8 cellular contexts compared by ENCODE assay signal in the genomic region with DNA sequence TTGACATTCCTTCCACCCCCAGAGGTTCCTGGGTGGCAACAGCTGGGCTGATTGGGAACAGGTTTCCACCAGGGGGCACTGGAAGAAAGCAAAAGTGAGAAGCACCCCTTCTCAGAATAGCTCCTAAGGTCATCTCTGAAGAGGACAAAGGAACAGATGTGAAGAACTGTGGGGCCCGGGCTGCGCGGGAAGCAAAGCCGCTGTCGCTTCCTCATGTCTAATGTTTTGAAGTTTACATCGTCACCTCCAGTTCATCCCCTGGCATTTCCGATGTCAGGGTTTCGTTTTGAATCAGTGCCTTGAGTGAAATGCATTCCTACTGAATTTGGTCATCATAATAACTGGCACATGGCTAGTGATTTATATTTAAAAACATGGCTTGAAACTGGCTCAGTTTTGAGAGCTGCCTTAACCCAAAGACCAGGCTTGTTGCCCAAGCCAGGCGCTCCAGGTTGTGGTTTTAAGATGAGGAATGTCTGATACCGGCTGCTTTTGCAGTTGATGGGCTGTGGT. TPM values are rescaled to one million over a fixed set of nuclear protein-coding genes. Genes with fewer than 3 reads are reported as not detected.
DNase-seq lines count a peak whose midpoint lies in the region; TF ChIP-seq lines count a peak whose summit lies in the region.

No MANE protein-coding gene starts in this region.

- H3K4me3 Mint-ChIP-seq in HFFc6 = peak overlapping the region; percentile 76

- H3K36me3 Mint-ChIP-seq in HFFc6 (ENCODE audit: low read depth) = no peaks in the 10 kb centered on the region

- H3K4me3 ChIP-seq in astrocyte of the cerebellum (ENCODE audit: low read depth, low read length) (peak overlapping the region; percentile 22), iPS-18a (ENCODE audit: low read length) (peak overlapping the region; percentile 28)

- H3K4me1 ChIP-seq in iPS-18a (ENCODE audit: control insufficient read depth, low read depth, low read length) = peaks cover 26% of the 10 kb centered on the region

- DNase-seq in HFFc6 (peak; percentile 98), MV-4-11 (lab: John Stamatoyannopoulos, UW) (peak; percentile 98), T-helper 9 cell (peak; percentile 43), astrocyte of the cerebellum (ENCODE audit: low read depth) (peak; percentile 99), NCI-H187 treated with DMSO at 0.1 percent for 48 hours (lab: John Stamatoyannopoulos, UW) (no peak)
- DNase-seq in stimulated activated CD4-positive, alpha-beta T cell treated with anti-CD3 and anti-CD28 coated beads, Interleukin-12 subunit alpha, Interleukin-12 subunit beta, amount 100 ng/mL, for 4 hours = peak; percentile 48

- TF ChIP-seq CTCF in GM12874 (IDR thresholded peaks at IDR 0.05; ENCODE audit: insufficient read depth, low read depth, low read length) (peak; percentile 47; the same call in 1 of the 2 replicates), HFFc6 (IDR thresholded peaks at IDR 0.05) (peak; percentile 76), astrocyte of the cerebellum (IDR thresholded peaks at IDR 0.05; ENCODE audit: low read depth, low read length, missing control alignments) (peak; percentile 76)

- no peaks in the 10 kb centered on the region for H3K27me3 ChIP-seq in iPS-18a (ENCODE audit: control insufficient read depth, insufficient read depth, low read length)

- H3K27ac ChIP-seq in iPS-18a (ENCODE audit: low read length) = peak overlapping the region; percentile 55

- H3K9me3 Mint-ChIP-seq in HFFc6 = no peaks in the 10 kb centered on the region

- in situ Hi-C loops in astrocyte of the cerebellum (cut with HindIII; ENCODE audit: low sequenced_read_pairs) = no loop called here

- no peaks in the 10 kb centered on the region for H3K36me3 ChIP-seq in iPS-18a (ENCODE audit: control insufficient read depth, low read depth, low read length)

- H3K9me3 ChIP-seq in iPS-18a (ENCODE audit: control insufficient read depth, low read depth, low read length) = no peaks in the 10 kb centered on the region

- H3K27ac Mint-ChIP-seq in HFFc6 = peak overlapping the region; percentile 68

- peaks cover 15% of the 10 kb centered on the region for H3K27me3 Mint-ChIP-seq in HFFc6 (ENCODE audit: insufficient read depth)

- H3K4me1 Mint-ChIP-seq in HFFc6 (ENCODE audit: low read depth) = peaks cover 29% of the 10 kb centered on the region

- H3K9ac ChIP-seq in iPS-18a (ENCODE audit: low read length) = peak overlapping the region; percentile 71

RNA-seq across cellular contexts. Expression of a gene that starts 6.1 kb away (rescaled TPM):
- not detected for total RNA-seq in HFFc6 (2021; fragmentation: NEBNext Ultra II Directional; extraction: Animal tissue kit (Norgen Biotek cat#: 25700))
